1 cellular context compared by ENCODE assay signal in the genomic region with DNA sequence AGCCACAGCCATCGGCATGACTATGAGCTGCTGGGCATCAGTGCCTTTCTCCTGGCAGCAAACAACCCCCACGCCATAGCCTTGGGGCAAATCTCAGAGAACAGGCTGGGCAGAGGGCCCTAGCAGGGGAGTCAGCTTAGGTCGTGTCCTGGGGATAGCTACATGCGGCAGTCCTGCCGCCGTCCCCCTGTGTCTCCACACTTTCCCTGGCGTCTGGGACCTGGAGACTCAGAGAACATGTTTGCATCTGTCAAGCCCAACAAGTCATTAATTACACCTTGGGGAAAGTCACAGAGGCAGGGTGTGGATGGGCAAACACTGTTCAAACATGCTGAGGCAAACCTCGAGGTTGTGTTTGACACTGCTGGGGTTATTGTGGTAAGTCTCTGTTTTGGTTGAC.
TF ChIP-seq lines count a peak whose summit lies in the region.

No MANE protein-coding gene starts in this region.

TF ChIP-seq in WTC11, 78 proteins besides CTCF, POLR2A, EP300 and RAD21 (continued from another document):
- TF ChIP-seq, protein P1, sequence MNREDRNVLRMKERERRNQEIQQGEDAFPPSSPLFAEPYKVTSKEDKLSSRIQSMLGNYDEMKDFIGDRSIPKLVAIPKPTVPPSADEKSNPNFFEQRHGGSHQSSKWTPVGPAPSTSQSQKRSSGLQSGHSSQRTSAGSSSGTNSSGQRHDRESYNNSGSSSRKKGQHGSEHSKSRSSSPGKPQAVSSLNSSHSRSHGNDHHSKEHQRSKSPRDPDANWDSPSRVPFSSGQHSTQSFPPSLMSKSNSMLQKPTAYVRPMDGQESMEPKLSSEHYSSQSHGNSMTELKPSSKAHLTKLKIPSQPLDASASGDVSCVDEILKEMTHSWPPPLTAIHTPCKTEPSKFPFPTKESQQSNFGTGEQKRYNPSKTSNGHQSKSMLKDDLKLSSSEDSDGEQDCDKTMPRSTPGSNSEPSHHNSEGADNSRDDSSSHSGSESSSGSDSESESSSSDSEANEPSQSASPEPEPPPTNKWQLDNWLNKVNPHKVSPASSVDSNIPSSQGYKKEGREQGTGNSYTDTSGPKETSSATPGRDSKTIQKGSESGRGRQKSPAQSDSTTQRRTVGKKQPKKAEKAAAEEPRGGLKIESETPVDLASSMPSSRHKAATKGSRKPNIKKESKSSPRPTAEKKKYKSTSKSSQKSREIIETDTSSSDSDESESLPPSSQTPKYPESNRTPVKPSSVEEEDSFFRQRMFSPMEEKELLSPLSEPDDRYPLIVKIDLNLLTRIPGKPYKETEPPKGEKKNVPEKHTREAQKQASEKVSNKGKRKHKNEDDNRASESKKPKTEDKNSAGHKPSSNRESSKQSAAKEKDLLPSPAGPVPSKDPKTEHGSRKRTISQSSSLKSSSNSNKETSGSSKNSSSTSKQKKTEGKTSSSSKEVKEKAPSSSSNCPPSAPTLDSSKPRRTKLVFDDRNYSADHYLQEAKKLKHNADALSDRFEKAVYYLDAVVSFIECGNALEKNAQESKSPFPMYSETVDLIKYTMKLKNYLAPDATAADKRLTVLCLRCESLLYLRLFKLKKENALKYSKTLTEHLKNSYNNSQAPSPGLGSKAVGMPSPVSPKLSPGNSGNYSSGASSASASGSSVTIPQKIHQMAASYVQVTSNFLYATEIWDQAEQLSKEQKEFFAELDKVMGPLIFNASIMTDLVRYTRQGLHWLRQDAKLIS (CRISPR knock-in tag; IDR thresholded peaks at IDR 0.05; ENCODE audit: borderline replicate concordance) = no peak
- TF ChIP-seq ZNF416 (CRISPR knock-in tag; IDR thresholded peaks at IDR 0.05) (no peak), ESRRA (CRISPR knock-in tag; IDR thresholded peaks at IDR 0.05; ENCODE audit: borderline replicate concordance) (no peak), CBFB (CRISPR knock-in tag; IDR thresholded peaks at IDR 0.05; ENCODE audit: low read depth) (no peak), MXD4 (CRISPR knock-in tag; IDR thresholded peaks at IDR 0.05; ENCODE audit: borderline replicate concordance) (no peak), KAT7 (CRISPR knock-in tag; IDR thresholded peaks at IDR 0.05; ENCODE audit: borderline replicate concordance) (no peak), ZBTB21 (CRISPR knock-in tag; IDR thresholded peaks at IDR 0.05; ENCODE audit: borderline replicate concordance) (no peak)
- TF ChIP-seq, protein P2, sequence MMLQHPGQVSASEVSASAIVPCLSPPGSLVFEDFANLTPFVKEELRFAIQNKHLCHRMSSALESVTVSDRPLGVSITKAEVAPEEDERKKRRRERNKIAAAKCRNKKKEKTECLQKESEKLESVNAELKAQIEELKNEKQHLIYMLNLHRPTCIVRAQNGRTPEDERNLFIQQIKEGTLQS (CRISPR knock-in tag; conservative IDR thresholded peaks at IDR 0.05) = no peak
- TF ChIP-seq, protein P3, sequence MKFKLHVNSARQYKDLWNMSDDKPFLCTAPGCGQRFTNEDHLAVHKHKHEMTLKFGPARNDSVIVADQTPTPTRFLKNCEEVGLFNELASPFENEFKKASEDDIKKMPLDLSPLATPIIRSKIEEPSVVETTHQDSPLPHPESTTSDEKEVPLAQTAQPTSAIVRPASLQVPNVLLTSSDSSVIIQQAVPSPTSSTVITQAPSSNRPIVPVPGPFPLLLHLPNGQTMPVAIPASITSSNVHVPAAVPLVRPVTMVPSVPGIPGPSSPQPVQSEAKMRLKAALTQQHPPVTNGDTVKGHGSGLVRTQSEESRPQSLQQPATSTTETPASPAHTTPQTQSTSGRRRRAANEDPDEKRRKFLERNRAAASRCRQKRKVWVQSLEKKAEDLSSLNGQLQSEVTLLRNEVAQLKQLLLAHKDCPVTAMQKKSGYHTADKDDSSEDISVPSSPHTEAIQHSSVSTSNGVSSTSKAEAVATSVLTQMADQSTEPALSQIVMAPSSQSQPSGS (CRISPR knock-in tag; IDR thresholded peaks at IDR 0.05; ENCODE audit: borderline replicate concordance, low read depth) = no peak
TF ChIP-seq in WTC11: peak in this region for 0.
